In genomic region chr1:65067491-65068201, GRCh38 we compare ENCODE assay signal across 8 cellular contexts.
DNase-seq lines count a peak whose midpoint lies in the region; ATAC-seq, FAIRE-seq and TF ChIP-seq lines count a peak whose summit lies in the region.

No MANE protein-coding gene starts in this region.

- peak overlapping the region; percentile 82 to 97 for H3K9ac ChIP-seq in kidney (ENCODE audit: low read length in 2 of 2)

- ATAC-seq in HG03045 (IDR thresholded peaks at IDR 0.05; ENCODE audit: unreplicated experiment) (peak; percentile 37), HG03378 (IDR thresholded peaks at IDR 0.05; ENCODE audit: unreplicated experiment) (no peak)

- no peak for TF ChIP-seq POLR2A in GM12892 (IDR thresholded peaks at IDR 0.05; ENCODE audit: low read depth, low read length)

- peaks cover 10 to 12% of the 10 kb centered on the region in 2 donors for H3K4me1 ChIP-seq in kidney (ENCODE audit: control insufficient read depth in 1 of 2, insufficient read depth in 1 of 2, low read depth in 1 of 2, low read length in 2 of 2)

- no peaks in the 10 kb centered on the region for H3K36me3 ChIP-seq in kidney (ENCODE audit: control insufficient read depth in 1 of 2, insufficient read depth in 2 of 2, low read length in 2 of 2)

- intact Hi-C loops in kidney (cut with DNase I), result no loop called here

- H3K27ac ChIP-seq in coronary artery, result peak overlapping the region; percentile 99 to 100
- H3K27ac ChIP-seq in kidney (ENCODE audit: low read depth in 2 of 2, low read length in 2 of 2), result peak overlapping the region; percentile 99

- no peaks in the 10 kb centered on the region for H3K9me3 ChIP-seq in kidney (ENCODE audit: control insufficient read depth in 1 of 2, low read length in 2 of 2)

- peak overlapping the region; percentile 76 for H3K4me3 ChIP-seq in coronary artery
- peak overlapping the region; percentile 74 to 81 for H3K4me3 ChIP-seq in kidney (ENCODE audit: low read length in 2 of 2)

- FAIRE-seq in GM12892 (lab: Jason Lieb, UNC), result peak; percentile 17
- FAIRE-seq in kidney (lab: Jason Lieb, UNC), result no peak

- DNase-seq in GM12892 (ENCODE audit: insufficient read length) (peak; percentile 40), NCI-H345 (lab: John Stamatoyannopoulos, UW) (peak; percentile 45), coronary artery (ENCODE audit: low spot score) (peak; percentile 84), kidney (peak; percentile 89)
- DNase-seq in activated CD4-positive, alpha-beta T cell treated with anti-CD3 and anti-CD28 coated beads for 1 hour, result peak; percentile 31
- DNase-seq in stimulated activated CD4-positive, alpha-beta T cell treated with anti-CD3 and anti-CD28 coated beads, Interleukin-12 subunit alpha, Interleukin-12 subunit beta, amount 100 ng/mL, for 24 hours (ENCODE audit: low read depth in 2 of 2), result peak; percentile 16 to 29

- TF ChIP-seq CTCF in coronary artery (IDR thresholded peaks at IDR 0.05) (no peak), kidney (IDR thresholded peaks at IDR 0.05; ENCODE audit: borderline replicate concordance, extremely low read depth, insufficient read depth) (no peak)

Comparison
In these comparisons a context has a peak if more than half of its experiments do, and no peak if none do; other contexts are left out.
1. DNase-seq: peak in every context shown above with its lines; median percentile 89 in kidney; 84 in coronary artery; 45 in NCI-H345; 40 in GM12892; 31 in activated CD4-positive, alpha-beta T cell treated with anti-CD3 and anti-CD28 coated beads for 1 hour; 22 in stimulated activated CD4-positive, alpha-beta T cell treated with anti-CD3 and anti-CD28 coated beads, Interleukin-12 subunit alpha, Interleukin-12 subunit beta, amount 100 ng/mL, for 24 hours.